7 cellular contexts compared by ENCODE assay signal in the genomic region with DNA sequence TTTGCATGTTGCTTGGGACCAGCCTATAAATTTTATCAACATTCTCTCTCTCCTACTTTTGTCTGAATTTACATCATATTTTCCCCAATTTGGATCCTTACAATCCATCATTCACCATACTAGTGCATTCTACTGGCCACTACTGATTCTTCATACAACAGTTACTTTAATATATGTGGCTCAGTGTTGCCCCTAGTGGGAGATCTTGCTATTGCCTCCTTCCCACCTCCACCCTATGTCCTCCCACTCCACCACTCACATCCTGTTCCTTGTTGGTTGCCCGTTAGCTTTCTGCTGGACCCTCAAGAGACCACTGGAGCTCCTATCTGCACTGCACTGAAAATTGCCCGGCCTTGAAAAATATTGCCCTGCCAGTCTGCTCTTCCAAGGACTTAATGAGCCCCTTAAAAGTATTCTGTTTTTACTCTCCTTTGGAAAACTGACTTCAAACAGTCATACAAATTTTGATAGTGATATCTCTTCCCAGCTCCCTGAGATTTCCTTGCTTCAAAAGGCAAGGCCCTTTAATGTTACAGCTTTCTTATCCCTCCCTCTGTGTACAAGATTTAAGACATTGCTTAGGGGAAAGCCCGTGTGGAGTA.
DNase-seq lines count a peak whose midpoint lies in the region; ATAC-seq, FAIRE-seq and TF ChIP-seq lines count a peak whose summit lies in the region.

No MANE protein-coding gene starts in this region.

- no peak overlapping the region for H3K4me3 ChIP-seq in SU-DHL-6 (ENCODE audit: insufficient read depth, low read length, poor library complexity, severe bottlenecking)
- no peak overlapping the region for H3K4me3 ChIP-seq in left lung

- H3K9me3 ChIP-seq in SU-DHL-6 (ENCODE audit: insufficient read depth, low read length), result no peaks in the 10 kb centered on the region
- H3K9me3 ChIP-seq in left lung, result no peaks in the 10 kb centered on the region

- TF ChIP-seq CTCF in SU-DHL-6 (IDR thresholded peaks at IDR 0.05; ENCODE audit: insufficient read depth, low read length, poor library complexity, severe bottlenecking) (peak; percentile 38), left lung (IDR thresholded peaks at IDR 0.05) (no peak)

- peak; percentile 99 for ATAC-seq in GM21515 (IDR thresholded peaks at IDR 0.05; ENCODE audit: unreplicated experiment)
- peak; percentile 98 for ATAC-seq in HG03565 (IDR thresholded peaks at IDR 0.05; ENCODE audit: unreplicated experiment)
- peak; percentile 39 for ATAC-seq in left lung

- DNase-seq in GM12892 (ENCODE audit: insufficient read length), result no peak
- DNase-seq in left lung, result no peak
- DNase-seq in ureter (ENCODE audit: low spot score), result no peak
- no peak for DNase-seq in activated CD4-positive, CD25-positive, alpha-beta regulatory T cell (lab: John Stamatoyannopoulos, UW)

- H3K4me1 ChIP-seq in left lung, result no peaks in the 10 kb centered on the region

- no peaks in the 10 kb centered on the region for H3K9me2 ChIP-seq in SU-DHL-6 (replicated peaks; ENCODE audit: insufficient read depth, low read length)

- H3K27ac ChIP-seq in SU-DHL-6 (ENCODE audit: low read depth, low read length), result no peak overlapping the region
- H3K27ac ChIP-seq in left lung, result no peak overlapping the region

- H3K27me3 ChIP-seq in SU-DHL-6 (ENCODE audit: low read length) (no peaks in the 10 kb centered on the region), left lung (no peaks in the 10 kb centered on the region)

- TF ChIP-seq POLR2A in GM12892 (IDR thresholded peaks at IDR 0.05; ENCODE audit: low read depth, low read length), result no peak

- no peaks in the 10 kb centered on the region for H3K36me3 ChIP-seq in SU-DHL-6 (ENCODE audit: low read length)
- H3K36me3 ChIP-seq in left lung, result no peaks in the 10 kb centered on the region

- no peak overlapping the region for H3K9ac ChIP-seq in SU-DHL-6 (ENCODE audit: low read length)

- H4K20me1 ChIP-seq in SU-DHL-6 (ENCODE audit: low read depth, low read length), result no peaks in the 10 kb centered on the region

- no peaks in the 10 kb centered on the region for H3K79me2 ChIP-seq in SU-DHL-6 (ENCODE audit: insufficient read depth, low read length)

- FAIRE-seq in GM12892 (lab: Jason Lieb, UNC), result peak; percentile 17

- H3F3A ChIP-seq in SU-DHL-6 (ENCODE audit: insufficient read depth), result no peaks in the 10 kb centered on the region

- no peak overlapping the region for H3K4me2 ChIP-seq in SU-DHL-6 (ENCODE audit: low read depth, low read length, poor library complexity, severe bottlenecking)

- no peak overlapping the region for H2AFZ ChIP-seq in SU-DHL-6 (ENCODE audit: low read depth, low read length, severe bottlenecking)

- intact Hi-C loops in left lung (cut with DNase I), result no loop called here

Comparison
In these comparisons a context has a peak if more than half of its experiments do, and no peak if none do; other contexts are left out.
1. ATAC-seq: peak in every context shown above with its lines; median percentile 99 in GM21515; 98 in HG03565; 39 in left lung.